Comparison of ENCODE assay signal across 17 cellular contexts in genomic region chr14:20572382-20572990, GRCh38. TPM values are rescaled to one million over a fixed set of nuclear protein-coding genes. Genes with fewer than 3 reads are reported as not detected.
"Had no signal": no experiment of that assay in that cellular context is flagged by ENCODE, and none has a peak within 500 bp of the region (broad histone marks: within the 10 kb centered on the region; RNA-seq: fewer than 3 reads in every experiment).

No MANE protein-coding gene starts in this region.

RNA-seq across cellular contexts. Expression of gene RNASE9, which starts 11.6 kb away (rescaled TPM):
- total RNA-seq: activated CD4-positive, alpha-beta memory T cell treated with anti-CD3 and anti-CD28 coated beads, Interleukin-2, amount 10 ng/mL, durations not matched to agents 7 days and 5 days; activated CD4-positive, alpha-beta T cell treated with anti-CD3 and anti-CD28 coated beads, Interleukin-2, amount 10 ng/mL, durations not matched to agents 7 days and 5 days; activated naive CD4-positive, alpha-beta T cell treated with anti-CD3 and anti-CD28 coated beads, Interleukin-2, amount 50 U/mL, for 72 hours; activated naive CD8-positive, alpha-beta T cell treated with anti-CD3 and anti-CD28 coated beads, Interleukin-2, amount 10 ng/mL, durations not matched to agents 7 days and 5 days; activated T-cell treated with anti-CD3 and anti-CD28 coated beads, Interleukin-2, amount 50 U/mL, for 72 hours; ascending aorta; breast epithelium; cardiac septum; cerebellum; dorsolateral prefrontal cortex; esophagus squamous epithelium; fibroblast of lung; fibroblast of villous mesenchyme; glomerular endothelial cell; T-helper 1 cell treated with Interleukin-12 subunit alpha and Interleukin-12 subunit beta and Interleukin-4 antibody, amounts not matched to agents 30 ng/mL and 1 ng/mL, for 36 hours had no signal
- polyA plus RNA-seq: esophagus, fibroblast of lung had no signal

RNA-seq across cellular contexts. Expression of gene RNASE11, which starts 15.3 kb away (rescaled TPM):
- total RNA-seq: activated CD4-positive, alpha-beta memory T cell treated with anti-CD3 and anti-CD28 coated beads, Interleukin-2, amount 10 ng/mL, durations not matched to agents 7 days and 5 days; activated CD4-positive, alpha-beta T cell treated with anti-CD3 and anti-CD28 coated beads, Interleukin-2, amount 10 ng/mL, durations not matched to agents 7 days and 5 days; activated naive CD4-positive, alpha-beta T cell treated with anti-CD3 and anti-CD28 coated beads, Interleukin-2, amount 50 U/mL, for 72 hours; activated naive CD8-positive, alpha-beta T cell treated with anti-CD3 and anti-CD28 coated beads, Interleukin-2, amount 10 ng/mL, durations not matched to agents 7 days and 5 days; activated T-cell treated with anti-CD3 and anti-CD28 coated beads, Interleukin-2, amount 50 U/mL, for 72 hours; ascending aorta; breast epithelium; cardiac septum; cerebellum; dorsolateral prefrontal cortex; esophagus squamous epithelium; fibroblast of lung; fibroblast of villous mesenchyme; gastroesophageal sphincter; glomerular endothelial cell; T-helper 1 cell treated with Interleukin-12 subunit alpha and Interleukin-12 subunit beta and Interleukin-4 antibody, amounts not matched to agents 30 ng/mL and 1 ng/mL, for 36 hours had no signal
- polyA plus RNA-seq: esophagus, fibroblast of lung had no signal

RNA-seq across cellular contexts. Expression of gene RNASE12, which starts 18.7 kb away (rescaled TPM):
- total RNA-seq: activated CD4-positive, alpha-beta memory T cell treated with anti-CD3 and anti-CD28 coated beads, Interleukin-2, amount 10 ng/mL, durations not matched to agents 7 days and 5 days; activated CD4-positive, alpha-beta T cell treated with anti-CD3 and anti-CD28 coated beads, Interleukin-2, amount 10 ng/mL, durations not matched to agents 7 days and 5 days; activated naive CD4-positive, alpha-beta T cell treated with anti-CD3 and anti-CD28 coated beads, Interleukin-2, amount 50 U/mL, for 72 hours; activated naive CD8-positive, alpha-beta T cell treated with anti-CD3 and anti-CD28 coated beads, Interleukin-2, amount 10 ng/mL, durations not matched to agents 7 days and 5 days; activated T-cell treated with anti-CD3 and anti-CD28 coated beads, Interleukin-2, amount 50 U/mL, for 72 hours; ascending aorta; breast epithelium; cardiac septum; cerebellum; dorsolateral prefrontal cortex; esophagus squamous epithelium; fibroblast of lung; fibroblast of villous mesenchyme; gastroesophageal sphincter; glomerular endothelial cell; T-helper 1 cell treated with Interleukin-12 subunit alpha and Interleukin-12 subunit beta and Interleukin-4 antibody, amounts not matched to agents 30 ng/mL and 1 ng/mL, for 36 hours had no signal
- polyA plus RNA-seq: esophagus, fibroblast of lung had no signal
